Comparison of ENCODE assay signal across 14 cellular contexts in genomic region chr12:92602476-92602875, GRCh38.
DNase-seq lines count a peak whose midpoint lies in the region; ATAC-seq and TF ChIP-seq lines count a peak whose summit lies in the region.
"Had no signal": no experiment of that assay in that cellular context is flagged by ENCODE, and none has a peak within 500 bp of the region (broad histone marks: within the 10 kb centered on the region; RNA-seq: fewer than 3 reads in every experiment).

No MANE protein-coding gene starts in this region.

- H3K4me1 Mint-ChIP-seq in CD14-positive monocyte (peaks cover 24% of the 10 kb centered on the region), mesothelial cell of epicardium (peaks cover 3% of the 10 kb centered on the region)
- peaks cover 0 to 13% (median 12%) of the 10 kb centered on the region in 3 donors for H3K4me1 Mint-ChIP-seq in CD8-positive, alpha-beta memory T cell
- H3K4me1 Mint-ChIP-seq: nephron had no signal

- peaks cover 0 to 1% of the 10 kb centered on the region in 2 donors for H3K36me3 Mint-ChIP-seq in CD14-positive monocyte
- peaks cover 10% of the 10 kb centered on the region for H3K36me3 Mint-ChIP-seq in mesothelial cell of epicardium
- peaks cover 8 to 29% (median 10%) of the 10 kb centered on the region in 3 donors for H3K36me3 Mint-ChIP-seq in CD8-positive, alpha-beta memory T cell

- ATAC-seq in GM21619 (IDR thresholded peaks at IDR 0.05; ENCODE audit: unreplicated experiment) (no peak), GM21528 (IDR thresholded peaks at IDR 0.05; ENCODE audit: low FRiP score, unreplicated experiment) (no peak)

- in situ Hi-C loops in brain microvascular endothelial cell (cut with HindIII; ENCODE audit: low pct_ligation_motif_present, low sequenced_read_pairs), result no loop called here

- H3K27me3 Mint-ChIP-seq in CD14-positive monocyte (ENCODE audit: low read depth in 3 of 3) (peaks cover 0 to 3% (median 0%) of the 10 kb centered on the region in 3 donors), mesothelial cell of epicardium (ENCODE audit: low read depth) (no peaks in the 10 kb centered on the region)
- H3K27me3 Mint-ChIP-seq in CD8-positive, alpha-beta memory T cell, result no peaks in the 10 kb centered on the region

- DNase-seq in CD14-positive monocyte (ENCODE audit: low spot score) (no peak), HT-29 (ENCODE audit: low spot score) (peak; percentile 11), brain microvascular endothelial cell (peak; percentile 69), kidney tubule cell (ENCODE audit: low spot score) (peak; percentile 41), mesothelial cell of epicardium (ENCODE audit: low spot score in 2 of 2, unreplicated experiment in 2 of 2) (no peak)
- DNase-seq in CD8-positive, alpha-beta memory T cell, result no peak
- DNase-seq: dorsolateral prefrontal cortex; GOT3; NCI-H510A; stimulated activated CD4-positive, alpha-beta T cell treated with anti-CD3 and anti-CD28 coated beads, Interleukin-2, amount 100 ng/mL, for 48 hours had no signal

- H3K9me3 ChIP-seq in CD8-positive, alpha-beta memory T cell (ENCODE audit: low read length), result no peaks in the 10 kb centered on the region

- no peaks in the 10 kb centered on the region for H3K4me1 ChIP-seq in CD8-positive, alpha-beta memory T cell (ENCODE audit: insufficient read depth, low read length)

- TF ChIP-seq CTCF in CD14-positive monocyte (IDR thresholded peaks at IDR 0.05), result no peak
- TF ChIP-seq CTCF in brain microvascular endothelial cell (IDR thresholded peaks at IDR 0.05; ENCODE audit: low read depth, low read length, missing control alignments), result no peak
- TF ChIP-seq CTCF in mesothelial cell of epicardium (IDR thresholded peaks at IDR 0.05; ENCODE audit: unreplicated experiment), result no peak

- H3K9me3 Mint-ChIP-seq in CD14-positive monocyte, result peaks cover 19 to 31% (median 24%) of the 10 kb centered on the region in 7 donors
- H3K9me3 Mint-ChIP-seq in mesothelial cell of epicardium, result peaks cover 33% of the 10 kb centered on the region
- peaks cover 15 to 25% (median 18%) of the 10 kb centered on the region in 5 donors for H3K9me3 Mint-ChIP-seq in CD8-positive, alpha-beta memory T cell

- H3K4me3 Mint-ChIP-seq in CD14-positive monocyte (no peak overlapping the region), mesothelial cell of epicardium (no peak overlapping the region)
- H3K4me3 Mint-ChIP-seq in CD8-positive, alpha-beta memory T cell, result no peak overlapping the region
- H3K4me3 Mint-ChIP-seq: nephron had no signal

- intact Hi-C loops in CD14-positive monocyte (cut with micrococcal nuclease), result no loop called here

- no peak overlapping the region for H3K4me3 ChIP-seq in brain microvascular endothelial cell (ENCODE audit: low read depth, low read length)
- no peak overlapping the region for H3K4me3 ChIP-seq in CD8-positive, alpha-beta memory T cell (ENCODE audit: low read length)
- H3K4me3 ChIP-seq: dorsolateral prefrontal cortex, thoracic aorta had no signal

- no peaks in the 10 kb centered on the region for H3K36me3 ChIP-seq in brain microvascular endothelial cell (replicated peaks)
- H3K36me3 ChIP-seq in CD8-positive, alpha-beta memory T cell (ENCODE audit: insufficient read depth, low read length), result no peaks in the 10 kb centered on the region
- H3K36me3 ChIP-seq: thoracic aorta had no signal

- H3K27ac Mint-ChIP-seq in CD14-positive monocyte (peak overlapping the region in 5 of 7 donors; percentile 13 to 90 (median 69)), mesothelial cell of epicardium (no peak overlapping the region)
- H3K27ac Mint-ChIP-seq in CD8-positive, alpha-beta memory T cell, result peak overlapping the region in 4 of 8 donors; percentile 1 to 80 (median 44)
- H3K27ac Mint-ChIP-seq: nephron had no signal

- H3K27me3 ChIP-seq in brain microvascular endothelial cell (replicated peaks), result no peaks in the 10 kb centered on the region
- no peaks in the 10 kb centered on the region for H3K27me3 ChIP-seq in CD8-positive, alpha-beta memory T cell (ENCODE audit: insufficient read depth, low read length, poor library complexity, severe bottlenecking)
- H3K27me3 ChIP-seq: dorsolateral prefrontal cortex had no signal

- H3K27ac ChIP-seq in brain microvascular endothelial cell, result peak overlapping the region; percentile 88
- no peak overlapping the region for H3K27ac ChIP-seq in CD8-positive, alpha-beta memory T cell (ENCODE audit: low read depth, low read length)
- H3K27ac ChIP-seq: dorsolateral prefrontal cortex, thoracic aorta had no signal

- POLR2A ChIA-PET in CD8-positive, alpha-beta memory T cell (lab: Charles Lee), result no interaction called here

- CTCF ChIA-PET in CD8-positive, alpha-beta memory T cell (lab: Charles Lee), result no interaction called here

Comparison
In these comparisons a context has a peak if more than half of its experiments do, and no peak if none do; other contexts are left out.
1. DNase-seq: peak in HT-29 (single experiment), brain microvascular endothelial cell (single experiment) and kidney tubule cell (single experiment); none in CD14-positive monocyte (single experiment), mesothelial cell of epicardium (0 of 2) and CD8-positive, alpha-beta memory T cell (0 of 5).